Comparison of ENCODE assay signal across 21 cellular contexts in genomic region chr4:123581802-123582201, GRCh38.
A peak's percentile ranks its signal among the peaks of the same experiment; 100 is the strongest.
DNase-seq lines count a peak whose midpoint lies in the region; ATAC-seq, FAIRE-seq and TF ChIP-seq lines count a peak whose summit lies in the region.
"Had no signal": no experiment of that assay in that cellular context is flagged by ENCODE, and none has a peak within 500 bp of the region (broad histone marks: within the 10 kb centered on the region; RNA-seq: fewer than 3 reads in every experiment).

No MANE protein-coding gene starts in this region.

- H3K4me2 ChIP-seq in A549 (no peak overlapping the region), IMR-90 (ENCODE audit: low read depth, low read length) (no peak overlapping the region), K562 (ENCODE audit: insufficient read depth, low read length) (no peak overlapping the region), osteoblast (ENCODE audit: insufficient read depth, low read length) (no peak overlapping the region), hepatocyte (no peak overlapping the region)
- H3K4me2 ChIP-seq: BLaER1 treated with 17β-estradiol and CSF1 and Interleukin-3, amounts not matched to agents 10 nM and 100 nM had no signal

- no peak overlapping the region for H2BK15ac ChIP-seq in IMR-90 (ENCODE audit: low read depth, low read length)

- no peak for TF ChIP-seq POLR2A in A549 (IDR thresholded peaks at IDR 0.05; ENCODE audit: low read length)
- TF ChIP-seq POLR2A in IMR-90 (IDR thresholded peaks at IDR 0.05; ENCODE audit: low read depth, low read length), result no peak
- TF ChIP-seq POLR2A in K562 (conservative IDR thresholded peaks at IDR 0.05), result no peak

- H4K91ac ChIP-seq in IMR-90 (ENCODE audit: insufficient read depth, low read depth, low read length), result no peak overlapping the region

- in situ Hi-C loops in IMR-90 (cut with MboI; ENCODE audit: low sequenced_read_pairs), result no loop called here
- in situ Hi-C loops in K562 (cut with MboI), result no loop called here

- no peak overlapping the region for H2BK120ac ChIP-seq in IMR-90 (ENCODE audit: low read depth, low read length)

- ATAC-seq in A549, result no peak
- ATAC-seq in IMR-90 (ENCODE audit: low read depth), result no peak
- no peak for ATAC-seq in K562
- ATAC-seq: CD8-positive, alpha-beta T cell had no signal

- POLR2A ChIA-PET in A549 (lab: Yijun Ruan, JAX), result no interaction called here
- POLR2A ChIA-PET in IMR-90 (lab: Charles Lee; ENCODE audit: unreplicated experiment), result no interaction called here
- POLR2A ChIA-PET in K562 (lab: Yijun Ruan, JAX), result no interaction called here

- H3K9me3 ChIP-seq in A549 (peaks cover 14% of the 10 kb centered on the region; the same call in 1 of the 3 replicates), IMR-90 (ENCODE audit: control insufficient read depth, insufficient read depth, low read length) (peaks cover 10% of the 10 kb centered on the region), K562 (replicated peaks; ENCODE audit: control insufficient read depth, insufficient read depth, low read depth, low read length) (no peaks in the 10 kb centered on the region), osteoblast (ENCODE audit: low read depth, low read length) (peaks cover 4% of the 10 kb centered on the region), hepatocyte (ENCODE audit: low read depth) (no peaks in the 10 kb centered on the region)

- BruUV-seq in IMR-90 (replicated peaks; lab: Mats Ljungman, UMichigan), result no TSS peak
- no TSS peak for BruUV-seq in K562 (replicated peaks; lab: Mats Ljungman, UMichigan)

- H3K4ac ChIP-seq in IMR-90 (ENCODE audit: low read depth, low read length), result no peak overlapping the region

- H3K14ac ChIP-seq in IMR-90 (replicated peaks; ENCODE audit: low read depth, low read length), result no peak overlapping the region

- no peak overlapping the region for H3K56ac ChIP-seq in IMR-90 (ENCODE audit: extremely low read depth, insufficient read depth, low read length)

- TF ChIP-seq EP300 in A549 (IDR thresholded peaks at IDR 0.05) (no peak), K562 (IDR thresholded peaks at IDR 0.05; ENCODE audit: low read length) (no peak)

- H3K27me3 ChIP-seq in IMR-90 (ENCODE audit: control insufficient read depth, insufficient read depth, low read length) (no peaks in the 10 kb centered on the region), K562 (ENCODE audit: control insufficient read depth in 2 of 2, insufficient read depth in 2 of 2, low read length in 2 of 2) (no peaks in the 10 kb centered on the region), osteoblast (ENCODE audit: insufficient read depth, low read length) (no peaks in the 10 kb centered on the region), hepatocyte (no peaks in the 10 kb centered on the region)

- H2BK20ac ChIP-seq in IMR-90 (ENCODE audit: low read depth, low read length), result no peak overlapping the region

- DNase-seq in A549 (ENCODE audit: low read depth in 1 of 2, low spot score in 1 of 2), result no peak
- DNase-seq in IMR-90, result no peak
- DNase-seq in K562 (ENCODE audit: extremely low read depth in 1 of 4, low spot score in 3 of 4), result no peak
- DNase-seq in osteoblast (ENCODE audit: insufficient read length, low spot score, missing footprints), result peak; percentile 50
- DNase-seq in hepatocyte (ENCODE audit: low spot score), result no peak
- DNase-seq in T-helper 1 cell, result no peak
- no peak for DNase-seq in amniotic stem cell (lab: John Stamatoyannopoulos, UW)
- DNase-seq: 8988T; AML-193; Caco-2; CD4-positive, alpha-beta T cell; CD8-positive, alpha-beta T cell; DMS79 treated with DMSO at 0.1 percent for 48 hours; GF-D8 had no signal

- H4K20me1 ChIP-seq in IMR-90 (ENCODE audit: insufficient read depth, low read length) (no peaks in the 10 kb centered on the region), K562 (replicated peaks; ENCODE audit: control insufficient read depth, insufficient read depth, low read length) (no peaks in the 10 kb centered on the region), osteoblast (ENCODE audit: insufficient read depth, low read length) (no peaks in the 10 kb centered on the region), hepatocyte (ENCODE audit: insufficient read depth, poor library complexity, severe bottlenecking) (no peaks in the 10 kb centered on the region)
- H4K20me1 ChIP-seq: BLaER1 treated with 17β-estradiol and CSF1 and Interleukin-3, amounts not matched to agents 10 nM and 100 nM had no signal

- no peak overlapping the region for H3K18ac ChIP-seq in IMR-90 (ENCODE audit: low read depth, low read length)

- no peak overlapping the region for H2AK9ac ChIP-seq in IMR-90 (replicated peaks; ENCODE audit: low read depth, low read length, poor library complexity)

- WGBS in A549 (ENCODE audit: missing lambda C conversion rate), result 70% methylated on average over 3 of the region's 3 CpGs
- no CpG with 5 or more reads among the region's 3 CpGs for WGBS in IMR-90 (ENCODE audit: extremely low coverage in 2 of 2, insufficient read length in 1 of 2), 2 experiments
- 21% methylated on average over 3 of the region's 3 CpGs for WGBS in K562 (ENCODE audit: insufficient coverage, low coverage, missing lambda C conversion rate)
- WGBS in hepatocyte (ENCODE audit: low lambda C conversion rate, missing lambda C conversion rate), result 93% methylated on average over 3 of the region's 3 CpGs

- intact Hi-C loops in IMR-90 (cut with micrococcal nuclease) (no loop called here), K562 (cut with micrococcal nuclease) (no loop called here)

- dilution Hi-C loops in IMR-90 (cut with HindIII; ENCODE audit: low sequenced_read_pairs, unreplicated experiment), result no loop called here

- H3K4me3 ChIP-seq in A549 (no peak overlapping the region), IMR-90 (ENCODE audit: insufficient read depth, low read depth, low read length) (no peak overlapping the region), K562 (no peak overlapping the region), osteoblast (ENCODE audit: insufficient read depth, low read length) (no peak overlapping the region), hepatocyte (no peak overlapping the region)
- H3K4me3 ChIP-seq: BLaER1 treated with 17β-estradiol and CSF1 and Interleukin-3, amounts not matched to agents 10 nM and 100 nM had no signal

- no peaks in the 10 kb centered on the region for H3K79me1 ChIP-seq in IMR-90 (ENCODE audit: low read depth in 1 of 2, low read length in 2 of 2)

- H3K9ac ChIP-seq in IMR-90 (ENCODE audit: low read depth, low read length) (no peak overlapping the region), K562 (ENCODE audit: insufficient read depth in 1 of 2, low read depth in 2 of 2, low read length in 2 of 2) (no peak overlapping the region)
- H3K9ac ChIP-seq: BLaER1 treated with 17β-estradiol and CSF1 and Interleukin-3, amounts not matched to agents 10 nM and 100 nM had no signal

- CTCF ChIA-PET in A549 (lab: Yijun Ruan, JAX) (no interaction called here), IMR-90 (lab: Yijun Ruan, JAX) (no interaction called here), K562 (lab: Yijun Ruan, JAX; ENCODE audit: low intra/inter-chr PET ratio) (no interaction called here)

- H3K79me2 ChIP-seq in K562 (ENCODE audit: control insufficient read depth, insufficient read depth, low read length), result no peaks in the 10 kb centered on the region
- no peaks in the 10 kb centered on the region for H3K79me2 ChIP-seq in osteoblast (ENCODE audit: insufficient read depth, low read length)
- H3K79me2 ChIP-seq in hepatocyte, result no peaks in the 10 kb centered on the region

- TF ChIP-seq RAD21 in A549 (conservative IDR thresholded peaks at IDR 0.05 in 1 of 2, IDR thresholded peaks at IDR 0.05 in 1 of 2) (no peak), IMR-90 (IDR thresholded peaks at IDR 0.05; ENCODE audit: low read length) (no peak), K562 (CRISPR knock-in tag; conservative IDR thresholded peaks at IDR 0.05 in 1 of 2, IDR thresholded peaks at IDR 0.05 in 1 of 2) (no peak)

- H4K8ac ChIP-seq in IMR-90 (ENCODE audit: low read depth in 2 of 2, low read length in 2 of 2), result no peak overlapping the region

- H3K27ac ChIP-seq in A549 (no peak overlapping the region), IMR-90 (ENCODE audit: insufficient read depth, low read length) (no peak overlapping the region), K562 (ENCODE audit: extremely low read depth, low read depth, low read length) (no peak overlapping the region), osteoblast (ENCODE audit: low read depth, low read length) (no peak overlapping the region), hepatocyte (no peak overlapping the region)
- H3K27ac ChIP-seq: BLaER1 treated with 17β-estradiol and CSF1 and Interleukin-3, amounts not matched to agents 10 nM and 100 nM; C4-2B had no signal

- H3K36me3 ChIP-seq in IMR-90 (ENCODE audit: control insufficient read depth, insufficient read depth, low read length) (0 out of 2 replicates have a peak, but pooled peaks cover 3% of the 10 kb centered on the region), K562 (ENCODE audit: control insufficient read depth, insufficient read depth, low read length) (no peaks in the 10 kb centered on the region), osteoblast (ENCODE audit: insufficient read depth, low read length) (no peaks in the 10 kb centered on the region), hepatocyte (replicated peaks; ENCODE audit: insufficient read depth, low read depth) (no peaks in the 10 kb centered on the region)

- TF ChIP-seq CTCF in A549 (IDR thresholded peaks at IDR 0.05) (no peak), IMR-90 (conservative IDR thresholded peaks at IDR 0.05; ENCODE audit: low read depth, low read length) (no peak), K562 (IDR thresholded peaks at IDR 0.05 in 2 of 3, conservative IDR thresholded peaks at IDR 0.05 in 1 of 3; ENCODE audit: insufficient read depth in 2 of 3, low read depth in 1 of 3, low read length in 3 of 3) (no peak), osteoblast (IDR thresholded peaks at IDR 0.05; ENCODE audit: extremely low read depth, low read depth, low read length) (no peak), hepatocyte (IDR thresholded peaks at IDR 0.05; ENCODE audit: poor library complexity) (no peak)

- H3K4me1 ChIP-seq in A549, result no peaks in the 10 kb centered on the region
- H3K4me1 ChIP-seq in IMR-90 (ENCODE audit: control insufficient read depth, insufficient read depth, low read length), result no peaks in the 10 kb centered on the region
- no peaks in the 10 kb centered on the region for H3K4me1 ChIP-seq in K562 (replicated peaks in 1 of 2; ENCODE audit: control insufficient read depth in 2 of 2, insufficient read depth in 2 of 2, low read length in 2 of 2)
- no peaks in the 10 kb centered on the region for H3K4me1 ChIP-seq in osteoblast (ENCODE audit: insufficient read depth, low read length)
- no peaks in the 10 kb centered on the region for H3K4me1 ChIP-seq in hepatocyte (ENCODE audit: insufficient read depth)
- H3K4me1 ChIP-seq: Caco-2 had no signal

- no peak overlapping the region; the same call in 1 of the 2 replicates for H2AK5ac ChIP-seq in IMR-90 (ENCODE audit: low read depth, low read length)

- no peaks in the 10 kb centered on the region for H3K9me2 ChIP-seq in hepatocyte (replicated peaks; ENCODE audit: insufficient read depth)

- H2BK5ac ChIP-seq in IMR-90 (ENCODE audit: low read depth, low read length, poor library complexity, severe bottlenecking), result no peak overlapping the region

- FAIRE-seq in A549 (lab: Jason Lieb, UNC) (no peak), K562 (lab: Jason Lieb, UNC) (no peak)
- FAIRE-seq: A204.1, D721Med, G401.6, GM12891, GM19239 had no signal

- H3K9me1 ChIP-seq in IMR-90 (ENCODE audit: insufficient read depth, low read length) (no peaks in the 10 kb centered on the region), K562 (ENCODE audit: control insufficient read depth, insufficient read depth, low read length) (no peaks in the 10 kb centered on the region)

- H3K23ac ChIP-seq in IMR-90 (ENCODE audit: low read depth, low read length), result no peak overlapping the region

- no peak overlapping the region for H2AFZ ChIP-seq in IMR-90 (replicated peaks; ENCODE audit: low read length, poor library complexity)
- H2AFZ ChIP-seq in K562 (ENCODE audit: low read depth, low read length), result no peak overlapping the region
- no peak overlapping the region for H2AFZ ChIP-seq in osteoblast (ENCODE audit: low read length)
- H2AFZ ChIP-seq in hepatocyte, result no peak overlapping the region

- H4K5ac ChIP-seq in IMR-90 (ENCODE audit: low read depth, low read length), result no peak overlapping the region

Comparison
In these comparisons a context has a peak if more than half of its experiments do, and no peak if none do; other contexts are left out.
1. Of the 35 proteins assayed by ChIP-seq in both K562 and A549: peak only in K562: none; only in A549: none; in both: MAFK; in neither: 34.